Comparison of ENCODE assay signal across 21 cellular contexts in the genomic region with DNA sequence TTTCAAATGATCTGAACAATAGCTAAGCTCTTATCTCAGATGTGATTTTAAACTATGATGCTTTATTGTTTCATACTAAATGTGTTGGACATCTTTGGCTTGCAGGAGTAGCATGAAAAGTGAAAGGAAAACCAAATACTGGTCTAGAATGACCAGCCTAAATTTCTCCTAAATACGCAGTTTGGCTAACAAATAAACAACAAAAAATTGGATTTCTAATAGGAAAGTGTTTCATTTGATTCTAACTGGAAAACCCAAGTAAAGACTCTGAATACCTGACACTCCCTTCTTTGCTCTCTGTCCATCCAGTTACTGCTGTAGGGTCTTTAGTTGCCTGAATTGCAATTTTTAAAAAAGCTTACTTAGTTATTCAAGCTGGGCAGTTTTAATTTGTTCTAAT.
DNase-seq lines count a peak whose midpoint lies in the region; ATAC-seq, FAIRE-seq and TF ChIP-seq lines count a peak whose summit lies in the region.
"Had no signal": no experiment of that assay in that cellular context is flagged by ENCODE, and none has a peak within 500 bp of the region (broad histone marks: within the 10 kb centered on the region; RNA-seq: fewer than 3 reads in every experiment).

No MANE protein-coding gene starts in this region.

- H3K9me3 Mint-ChIP-seq in brain = peaks cover 0 to 10% (median 3%) of the 10 kb centered on the region in 5 experiments
- H3K9me3 Mint-ChIP-seq: activated T-helper 2 cell treated with anti-CD3 and anti-CD28 coated beads, Interferon-gamma antibody, Interleukin-2, Interleukin-4, amounts not matched to agents 10 μg/mL and 5 μg/mL and 100 μg/mL, durations not matched to agents 14 hours and 24 hours and 36 hours had no signal

- H3K4me1 Mint-ChIP-seq in brain = peaks cover 33% of the 10 kb centered on the region
- H3K4me1 Mint-ChIP-seq: stimulated activated naive CD8-positive, alpha-beta T cell treated with anti-CD3 and anti-CD28 coated beads, Interleukin-15, amount 100 ng/mL, for 72 hours; WTC11 had no signal

- H3K27ac Mint-ChIP-seq in brain = peak overlapping the region in 3 of 5 experiments; percentile 52 to 83 (median 77)
- H3K27ac Mint-ChIP-seq: activated T-helper 2 cell treated with anti-CD3 and anti-CD28 coated beads, Interferon-gamma antibody, Interleukin-2, Interleukin-4, amounts not matched to agents 10 μg/mL and 5 μg/mL and 100 μg/mL, durations not matched to agents 14 hours and 24 hours and 36 hours; dendritic cell treated with granulocyte-macrophage colony-stimulating factor and Interleukin-4, amounts not matched to agents 40 ng/mL and 50 ng/mL, for 4 days; stimulated activated naive CD8-positive, alpha-beta T cell treated with anti-CD3 and anti-CD28 coated beads, Interleukin-15, amount 100 ng/mL, for 72 hours; T-cell; WTC11 had no signal

- FAIRE-seq in GM12891 (lab: Jason Lieb, UNC) (peak; percentile 43), islet of Langerhans (lab: Jason Lieb, UNC) (peak; percentile 82)

- peak overlapping the region in 1 of 5 experiments; percentile 53 for H3K4me3 Mint-ChIP-seq in brain
- H3K4me3 Mint-ChIP-seq: dendritic cell treated with granulocyte-macrophage colony-stimulating factor and Interleukin-4, amounts not matched to agents 40 ng/mL and 50 ng/mL, for 4 days; mesothelial cell of epicardium; stimulated activated naive CD8-positive, alpha-beta T cell treated with anti-CD3 and anti-CD28 coated beads, Interleukin-15, amount 100 ng/mL, for 72 hours; T-cell; WTC11 had no signal

- H3K27me3 Mint-ChIP-seq in brain = no peaks in the 10 kb centered on the region
- H3K27me3 Mint-ChIP-seq: dendritic cell treated with granulocyte-macrophage colony-stimulating factor and Interleukin-4, amounts not matched to agents 40 ng/mL and 50 ng/mL, for 4 days; stimulated activated naive CD8-positive, alpha-beta T cell treated with anti-CD3 and anti-CD28 coated beads, Interleukin-15, amount 100 ng/mL, for 72 hours; T-cell had no signal

- H3K36me3 Mint-ChIP-seq in brain = peaks cover 29% of the 10 kb centered on the region

- intact Hi-C loops in sciatic nerve (cut with DNase I) = loop anchor here (10.0 kb wide), 1 partner anchor 239 kb away; no protein-coding TSS in a partner anchor

- TF ChIP-seq POLR2A in GM12891 (IDR thresholded peaks at IDR 0.05; ENCODE audit: low read depth, low read length) = no peak

- ATAC-seq in sciatic nerve = peak; percentile 36
- no peak for ATAC-seq in GM21423 (IDR thresholded peaks at IDR 0.05; ENCODE audit: unreplicated experiment)
- ATAC-seq in HG03175 (IDR thresholded peaks at IDR 0.05; ENCODE audit: unreplicated experiment) = no peak
- ATAC-seq: foreskin keratinocyte; Panc1; stimulated activated naive CD8-positive, alpha-beta T cell treated with anti-CD3 and anti-CD28 coated beads, Interleukin-15, amount 100 ng/mL, for 72 hours; T-cell; WTC11 had no signal

- no peak for TF ChIP-seq CTCF in brain (conservative IDR thresholded peaks at IDR 0.05)

- DNase-seq in GM12891 (ENCODE audit: insufficient read length, low spot score) (peak; percentile 3), sciatic nerve (ENCODE audit: low spot score) (no peak), NOMO-1 treated with DMSO at 0.1 percent for 48 hours (lab: John Stamatoyannopoulos, UW; ENCODE audit: unreplicated experiment) (no peak), cerebellum (ENCODE audit: low spot score) (no peak)
- DNase-seq: activated CD8-positive, alpha-beta memory T cell treated with anti-CD3 and anti-CD28 coated beads for 24 hours; foreskin keratinocyte; MG63; NCI-H2029 treated with DMSO at 0.1 percent for 48 hours; nucleus accumbens; stimulated activated CD4-positive, alpha-beta T cell treated with anti-CD3 and anti-CD28 coated beads, Interleukin-12 subunit alpha, Interleukin-12 subunit beta, amount 100 ng/mL, for 4 hours; stimulated activated naive CD8-positive, alpha-beta T cell treated with anti-CD3 and anti-CD28 coated beads, Interleukin-15, amount 100 ng/mL, for 72 hours; T-cell had no signal

TF ChIP-seq in GM12891, 5 proteins besides CTCF, POLR2A, EP300 and RAD21:
- TF ChIP-seq TAF1 (IDR thresholded peaks at IDR 0.05; ENCODE audit: low read depth, low read length) = no peak
- no peak for TF ChIP-seq SPI1 (IDR thresholded peaks at IDR 0.05; ENCODE audit: low read depth, low read length)
- TF ChIP-seq PAX5 (IDR thresholded peaks at IDR 0.05; ENCODE audit: insufficient read depth, low read length, severe bottlenecking) = no peak
- TF ChIP-seq POLR2AphosphoS5 (IDR thresholded peaks at IDR 0.05; ENCODE audit: low read depth, low read length) = no peak
- no peak for TF ChIP-seq POU2F2 (IDR thresholded peaks at IDR 0.05; ENCODE audit: low read depth, low read length)
